In the genomic region with DNA sequence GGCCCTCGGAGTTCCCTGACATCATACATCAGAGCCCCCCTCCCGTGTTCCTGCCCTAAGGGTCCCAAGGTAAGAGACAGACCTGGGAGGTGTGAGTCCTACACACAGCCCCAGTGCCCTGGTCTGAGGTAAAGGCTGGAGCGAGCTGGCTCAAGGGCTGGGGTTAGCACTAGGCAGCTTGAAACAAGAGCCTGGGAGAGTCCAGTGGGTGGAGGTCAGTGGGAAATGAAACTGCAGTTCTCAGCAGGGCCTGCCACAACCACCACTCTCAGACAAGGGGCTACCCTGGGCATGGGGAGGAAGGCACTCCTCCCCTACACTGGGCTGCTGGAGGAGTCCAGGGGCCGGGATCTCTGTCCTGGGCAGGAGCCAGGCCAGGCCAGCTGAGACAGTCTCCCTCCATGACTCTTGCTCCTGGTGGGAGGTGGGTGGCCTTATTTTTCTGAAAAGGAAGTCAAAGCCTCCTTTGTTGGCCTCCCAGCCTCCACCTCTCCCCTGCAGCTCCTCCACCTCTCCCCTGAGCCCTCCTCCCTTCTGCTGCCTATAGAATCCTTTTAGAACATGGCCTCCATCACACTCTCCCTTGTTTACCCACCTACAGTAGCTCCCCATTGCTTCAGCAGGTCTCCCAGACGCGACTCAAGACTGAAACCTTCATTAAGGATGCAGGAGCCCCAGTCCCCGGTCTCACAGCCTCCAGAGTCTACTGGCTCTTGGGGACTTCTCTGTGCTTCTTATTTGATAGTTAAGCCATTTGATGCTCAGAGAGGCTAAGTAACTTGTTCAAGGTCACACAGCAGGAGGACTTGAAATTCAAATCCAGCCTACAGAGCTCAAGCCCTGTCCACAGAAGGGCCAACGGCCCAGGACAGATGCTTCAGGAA, we compare ENCODE assay signal across 12 cellular contexts. TPM values are rescaled to one million over a fixed set of nuclear protein-coding genes. Genes with fewer than 3 reads are reported as not detected.
DNase-seq lines count a peak whose midpoint lies in the region; ATAC-seq and TF ChIP-seq lines count a peak whose summit lies in the region.
"Had no signal": no experiment of that assay in that cellular context is flagged by ENCODE, and none has a peak within 500 bp of the region (broad histone marks: within the 10 kb centered on the region; RNA-seq: fewer than 3 reads in every experiment).

No MANE protein-coding gene starts in this region.

- peaks cover 28% of the 10 kb centered on the region for H3K4me1 Mint-ChIP-seq in T-helper 1 cell treated with Interleukin-12 subunit alpha and Interleukin-12 subunit beta and Interleukin-4 antibody, amounts not matched to agents 30 μg/mL and 1 μg/mL, for 36 hours (ENCODE audit: low read depth)
- H3K4me1 Mint-ChIP-seq in WTC11: peaks cover 43% of the 10 kb centered on the region
- peaks cover 23% of the 10 kb centered on the region for H3K4me1 Mint-ChIP-seq in stimulated activated memory B cell treated with anti-CD40 and anti-IgM and Interleukin-4, amounts not matched to agents 10 μg/mL and 1 μg/mL and 100 μg/mL, for 72 hours
- H3K4me1 Mint-ChIP-seq in MCF 10A (ENCODE audit: insufficient read depth, unreplicated experiment): peaks cover 11% of the 10 kb centered on the region

- peaks cover 11% of the 10 kb centered on the region for H3K27me3 Mint-ChIP-seq in T-helper 1 cell treated with Interleukin-12 subunit alpha and Interleukin-12 subunit beta and Interleukin-4 antibody, amounts not matched to agents 30 μg/mL and 1 μg/mL, for 36 hours (ENCODE audit: low read depth)
- H3K27me3 Mint-ChIP-seq in WTC11 (ENCODE audit: low read depth) (peaks cover 5% of the 10 kb centered on the region), MCF 10A (ENCODE audit: insufficient read depth, unreplicated experiment) (peaks cover 10% of the 10 kb centered on the region)
- peaks cover 18% of the 10 kb centered on the region for H3K27me3 Mint-ChIP-seq in stimulated activated memory B cell treated with anti-CD40 and anti-IgM and Interleukin-4, amounts not matched to agents 10 μg/mL and 1 μg/mL and 100 μg/mL, for 72 hours

- H3K4me1 ChIP-seq in right cardiac atrium (ENCODE audit: control insufficient read depth, insufficient read depth, low read length): peaks cover 2% of the 10 kb centered on the region

- peaks cover 2% of the 10 kb centered on the region for H3K36me3 Mint-ChIP-seq in T-helper 1 cell treated with Interleukin-12 subunit alpha and Interleukin-12 subunit beta and Interleukin-4 antibody, amounts not matched to agents 30 μg/mL and 1 μg/mL, for 36 hours (ENCODE audit: low read depth)
- H3K36me3 Mint-ChIP-seq in WTC11 (no peaks in the 10 kb centered on the region), MCF 10A (ENCODE audit: insufficient read depth, unreplicated experiment) (no peaks in the 10 kb centered on the region)
- H3K36me3 Mint-ChIP-seq in stimulated activated memory B cell treated with anti-CD40 and anti-IgM and Interleukin-4, amounts not matched to agents 10 μg/mL and 1 μg/mL and 100 μg/mL, for 72 hours: no peaks in the 10 kb centered on the region

- TF ChIP-seq CTCF in WTC11 (IDR thresholded peaks at IDR 0.05): no peak
- no peak for TF ChIP-seq CTCF in MCF 10A (IDR thresholded peaks at IDR 0.05; ENCODE audit: unreplicated experiment)

- no peaks in the 10 kb centered on the region for H3K27me3 ChIP-seq in right cardiac atrium (ENCODE audit: control insufficient read depth, insufficient read depth)
- H3K27me3 ChIP-seq: gastroesophageal sphincter had no signal

- ATAC-seq in WTC11: no peak
- ATAC-seq in right cardiac atrium: peak; percentile 34 to 44
- ATAC-seq in stimulated activated memory B cell treated with anti-CD40 and anti-IgM and Interleukin-4, amounts not matched to agents 10 μg/mL and 1 μg/mL and 100 μg/mL, for 72 hours: peak; percentile 6
- ATAC-seq in GM21360 (IDR thresholded peaks at IDR 0.05; ENCODE audit: unreplicated experiment): no peak
- ATAC-seq: gastroesophageal sphincter had no signal

- BruUV-seq in MCF 10A (replicated peaks; lab: Mats Ljungman, UMichigan): no TSS peak

- 85% methylated on average over 8 of the region's 8 CpGs for WGBS in right cardiac atrium

- H3K4me3 Mint-ChIP-seq in T-helper 1 cell treated with Interleukin-12 subunit alpha and Interleukin-12 subunit beta and Interleukin-4 antibody, amounts not matched to agents 30 μg/mL and 1 μg/mL, for 36 hours: peak overlapping the region; percentile 13
- no peak overlapping the region for H3K4me3 Mint-ChIP-seq in WTC11
- H3K4me3 Mint-ChIP-seq in stimulated activated memory B cell treated with anti-CD40 and anti-IgM and Interleukin-4, amounts not matched to agents 10 μg/mL and 1 μg/mL and 100 μg/mL, for 72 hours: no peak overlapping the region
- no peak overlapping the region for H3K4me3 Mint-ChIP-seq in MCF 10A (ENCODE audit: unreplicated experiment)

- H3K9me3 Mint-ChIP-seq in T-helper 1 cell treated with Interleukin-12 subunit alpha and Interleukin-12 subunit beta and Interleukin-4 antibody, amounts not matched to agents 30 μg/mL and 1 μg/mL, for 36 hours: no peaks in the 10 kb centered on the region
- H3K9me3 Mint-ChIP-seq in WTC11: no peaks in the 10 kb centered on the region
- H3K9me3 Mint-ChIP-seq in stimulated activated memory B cell treated with anti-CD40 and anti-IgM and Interleukin-4, amounts not matched to agents 10 μg/mL and 1 μg/mL and 100 μg/mL, for 72 hours: no peaks in the 10 kb centered on the region
- H3K9me3 Mint-ChIP-seq in MCF 10A (ENCODE audit: unreplicated experiment): no peaks in the 10 kb centered on the region

- CTCF ChIA-PET in WTC11 (lab: Charles Lee): no interaction called here
- CTCF ChIA-PET in MCF 10A (lab: Yijun Ruan, JAX): no interaction called here

- DNase-seq in T-helper 1 cell (no peak), WTC11 (ENCODE audit: low spot score) (no peak), right cardiac atrium (peak in 1 of 3 donors; percentile 67), iPS-NIHi7 (ENCODE audit: extremely low spot score) (no peak), MCF 10A (ENCODE audit: unreplicated experiment) (no peak)
- DNase-seq: 8988T, NCI-H2171 treated with DMSO at 0.1 percent for 48 hours, SHP77 had no signal

- POLR2A ChIA-PET in WTC11 (lab: Charles Lee): no interaction called here
- POLR2A ChIA-PET in MCF 10A (lab: Yijun Ruan, JAX): no interaction called here

- intact Hi-C loops in right cardiac atrium (cut with DNase I): no loop called here
- intact Hi-C loops in MCF 10A (cut with micrococcal nuclease): no loop called here

- no peaks in the 10 kb centered on the region for H3K9me3 ChIP-seq in right cardiac atrium (ENCODE audit: control insufficient read depth, low read length)
- H3K9me3 ChIP-seq: gastroesophageal sphincter had no signal

- H3K4me3 ChIP-seq in right cardiac atrium (ENCODE audit: low read length): no peak overlapping the region
- H3K4me3 ChIP-seq: gastroesophageal sphincter had no signal

- no peak overlapping the region for H3K27ac ChIP-seq in right cardiac atrium (ENCODE audit: low read length)

- peak overlapping the region; percentile 94 for H3K27ac Mint-ChIP-seq in T-helper 1 cell treated with Interleukin-12 subunit alpha and Interleukin-12 subunit beta and Interleukin-4 antibody, amounts not matched to agents 30 μg/mL and 1 μg/mL, for 36 hours
- H3K27ac Mint-ChIP-seq in WTC11 (no peak overlapping the region), MCF 10A (ENCODE audit: low read depth, unreplicated experiment) (no peak overlapping the region)
- peak overlapping the region; percentile 83 for H3K27ac Mint-ChIP-seq in stimulated activated memory B cell treated with anti-CD40 and anti-IgM and Interleukin-4, amounts not matched to agents 10 μg/mL and 1 μg/mL and 100 μg/mL, for 72 hours

TF ChIP-seq in WTC11, 78 proteins besides CTCF, POLR2A, EP300 and RAD21 (continues in another document):
- no peak for TF ChIP-seq TCF7 (CRISPR knock-in tag; IDR thresholded peaks at IDR 0.05; ENCODE audit: low read depth)
- TF ChIP-seq NR2C2 (CRISPR knock-in tag; IDR thresholded peaks at IDR 0.05): no peak
- TF ChIP-seq MYBL2 (CRISPR knock-in tag; IDR thresholded peaks at IDR 0.05): no peak
- TF ChIP-seq, protein P1, sequence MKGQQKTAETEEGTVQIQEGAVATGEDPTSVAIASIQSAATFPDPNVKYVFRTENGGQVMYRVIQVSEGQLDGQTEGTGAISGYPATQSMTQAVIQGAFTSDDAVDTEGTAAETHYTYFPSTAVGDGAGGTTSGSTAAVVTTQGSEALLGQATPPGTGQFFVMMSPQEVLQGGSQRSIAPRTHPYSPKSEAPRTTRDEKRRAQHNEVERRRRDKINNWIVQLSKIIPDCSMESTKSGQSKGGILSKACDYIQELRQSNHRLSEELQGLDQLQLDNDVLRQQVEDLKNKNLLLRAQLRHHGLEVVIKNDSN (CRISPR knock-in tag; IDR thresholded peaks at IDR 0.05): no peak
- no peak for TF ChIP-seq ZNF121 (CRISPR knock-in tag; IDR thresholded peaks at IDR 0.05)
- TF ChIP-seq, protein P2, sequence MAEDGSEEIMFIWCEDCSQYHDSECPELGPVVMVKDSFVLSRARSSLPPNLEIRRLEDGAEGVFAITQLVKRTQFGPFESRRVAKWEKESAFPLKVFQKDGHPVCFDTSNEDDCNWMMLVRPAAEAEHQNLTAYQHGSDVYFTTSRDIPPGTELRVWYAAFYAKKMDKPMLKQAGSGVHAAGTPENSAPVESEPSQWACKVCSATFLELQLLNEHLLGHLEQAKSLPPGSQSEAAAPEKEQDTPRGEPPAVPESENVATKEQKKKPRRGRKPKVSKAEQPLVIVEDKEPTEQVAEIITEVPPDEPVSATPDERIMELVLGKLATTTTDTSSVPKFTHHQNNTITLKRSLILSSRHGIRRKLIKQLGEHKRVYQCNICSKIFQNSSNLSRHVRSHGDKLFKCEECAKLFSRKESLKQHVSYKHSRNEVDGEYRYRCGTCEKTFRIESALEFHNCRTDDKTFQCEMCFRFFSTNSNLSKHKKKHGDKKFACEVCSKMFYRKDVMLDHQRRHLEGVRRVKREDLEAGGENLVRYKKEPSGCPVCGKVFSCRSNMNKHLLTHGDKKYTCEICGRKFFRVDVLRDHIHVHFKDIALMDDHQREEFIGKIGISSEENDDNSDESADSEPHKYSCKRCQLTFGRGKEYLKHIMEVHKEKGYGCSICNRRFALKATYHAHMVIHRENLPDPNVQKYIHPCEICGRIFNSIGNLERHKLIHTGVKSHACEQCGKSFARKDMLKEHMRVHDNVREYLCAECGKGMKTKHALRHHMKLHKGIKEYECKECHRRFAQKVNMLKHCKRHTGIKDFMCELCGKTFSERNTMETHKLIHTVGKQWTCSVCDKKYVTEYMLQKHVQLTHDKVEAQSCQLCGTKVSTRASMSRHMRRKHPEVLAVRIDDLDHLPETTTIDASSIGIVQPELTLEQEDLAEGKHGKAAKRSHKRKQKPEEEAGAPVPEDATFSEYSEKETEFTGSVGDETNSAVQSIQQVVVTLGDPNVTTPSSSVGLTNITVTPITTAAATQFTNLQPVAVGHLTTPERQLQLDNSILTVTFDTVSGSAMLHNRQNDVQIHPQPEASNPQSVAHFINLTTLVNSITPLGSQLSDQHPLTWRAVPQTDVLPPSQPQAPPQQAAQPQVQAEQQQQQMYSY (CRISPR knock-in tag; IDR thresholded peaks at IDR 0.05): peak; percentile 64; the same call in 1 of the 2 replicates

RNA-seq across cellular contexts. Expression of a gene that starts 21.5 kb away (rescaled TPM):
- 34.3 to 44.4 TPM (median 35.2 TPM) in 3 replicates for total RNA-seq in WTC11 (2021)
- total RNA-seq in right cardiac atrium: 10 to 100 TPM; 67.4 to 83.1 (median 72.9) TPM
- 38.0 TPM for polyA plus RNA-seq in right cardiac atrium
- 15.5 and 20.3 TPM in 2 replicates for total RNA-seq in MCF 10A (2022)

Comparison
In these comparisons a context has a peak if more than half of its experiments do, and no peak if none do; other contexts are left out.
1. H3K27ac Mint-ChIP-seq: peak in T-helper 1 cell treated with Interleukin-12 subunit alpha and Interleukin-12 subunit beta and Interleukin-4 antibody, amounts not matched to agents 30 μg/mL and 1 μg/mL, for 36 hours (single experiment) and stimulated activated memory B cell treated with anti-CD40 and anti-IgM and Interleukin-4, amounts not matched to agents 10 μg/mL and 1 μg/mL and 100 μg/mL, for 72 hours (single experiment); none in WTC11 (single experiment) and MCF 10A (single experiment).
2. ATAC-seq: peak in right cardiac atrium (2 of 2) and stimulated activated memory B cell treated with anti-CD40 and anti-IgM and Interleukin-4, amounts not matched to agents 10 μg/mL and 1 μg/mL and 100 μg/mL, for 72 hours (single experiment); none in WTC11 (single experiment) and GM21360 (single experiment).